In the genomic region with DNA sequence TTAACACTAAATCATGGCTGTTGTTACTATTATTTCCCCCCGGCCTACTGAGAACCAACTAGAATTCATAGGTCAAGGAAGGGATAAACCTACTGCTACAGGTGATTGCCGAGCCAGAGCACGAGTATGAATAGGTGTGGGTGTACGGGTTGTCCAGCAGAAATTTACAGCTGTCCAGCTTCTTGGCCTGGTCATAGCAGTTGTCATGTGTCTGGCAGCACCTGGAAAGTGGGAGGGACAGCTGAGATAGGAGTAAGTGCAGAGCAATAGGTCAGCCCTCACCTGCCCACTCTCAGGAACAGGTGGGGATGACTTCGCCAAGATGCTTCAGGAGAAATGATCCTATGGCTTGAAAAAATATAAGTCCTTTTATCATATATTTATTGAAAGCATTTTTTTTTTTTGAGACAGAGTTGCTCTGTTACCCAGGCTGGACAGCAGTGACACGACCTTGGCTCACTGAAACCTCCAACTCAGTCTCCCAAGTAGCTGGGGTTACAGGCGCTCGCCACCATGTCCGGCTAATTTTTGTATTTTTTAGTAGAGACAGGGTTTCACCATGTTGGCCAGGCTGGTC, we compare ENCODE assay signal across 15 cellular contexts. TPM values are rescaled to one million over a fixed set of nuclear protein-coding genes. Genes with fewer than 3 reads are reported as not detected.
DNase-seq lines count a peak whose midpoint lies in the region; ATAC-seq, FAIRE-seq and TF ChIP-seq lines count a peak whose summit lies in the region.
"Had no signal": no experiment of that assay in that cellular context is flagged by ENCODE, and none has a peak within 500 bp of the region (broad histone marks: within the 10 kb centered on the region; RNA-seq: fewer than 3 reads in every experiment).

No MANE protein-coding gene starts in this region.

- no peak overlapping the region for H2BK15ac ChIP-seq in IMR-90 (ENCODE audit: low read depth, low read length)

- H3K36me3 ChIP-seq in DND-41 (ENCODE audit: insufficient read depth, low read length) (no peaks in the 10 kb centered on the region), IMR-90 (ENCODE audit: control insufficient read depth, insufficient read depth, low read length) (no peaks in the 10 kb centered on the region)
- H3K36me3 ChIP-seq: breast epithelium had no signal

- no TSS peak for BruUV-seq in IMR-90 (replicated peaks; lab: Mats Ljungman, UMichigan)

- no peaks in the 10 kb centered on the region for H3K9me1 ChIP-seq in IMR-90 (ENCODE audit: insufficient read depth, low read length)

- dilution Hi-C loops in IMR-90 (cut with HindIII; ENCODE audit: low sequenced_read_pairs, unreplicated experiment) = no loop called here

- no peaks in the 10 kb centered on the region for H3K79me2 ChIP-seq in DND-41 (ENCODE audit: insufficient read depth, low read length)

- H3K27ac ChIP-seq in DND-41 (ENCODE audit: low read length) (no peak overlapping the region), IMR-90 (ENCODE audit: insufficient read depth, low read length) (no peak overlapping the region)
- H3K27ac ChIP-seq: breast epithelium, testis had no signal

- H3K36me3 Mint-ChIP-seq in activated naive CD8-positive, alpha-beta T cell treated with anti-CD3 and anti-CD28 coated beads, Interleukin-2, amount 50 U/mL, for 24 hours (ENCODE audit: low read depth) = no peaks in the 10 kb centered on the region
- H3K36me3 Mint-ChIP-seq in nephron (ENCODE audit: low read depth) = no peaks in the 10 kb centered on the region

- H2BK5ac ChIP-seq in IMR-90 (ENCODE audit: low read depth, low read length, poor library complexity, severe bottlenecking) = no peak overlapping the region

- H3K27ac Mint-ChIP-seq in activated naive CD8-positive, alpha-beta T cell treated with anti-CD3 and anti-CD28 coated beads, Interleukin-2, amount 50 U/mL, for 24 hours = no peak overlapping the region
- no peak overlapping the region for H3K27ac Mint-ChIP-seq in nephron
- H3K27ac Mint-ChIP-seq: activated naive CD4-positive, alpha-beta T cell treated with anti-CD3 and anti-CD28 coated beads for 36 hours had no signal

- no peak overlapping the region for H4K8ac ChIP-seq in IMR-90 (ENCODE audit: low read depth in 2 of 2, low read length in 2 of 2)

- H3K4ac ChIP-seq in IMR-90 (ENCODE audit: low read depth, low read length) = no peak overlapping the region

- WGBS in IMR-90 (ENCODE audit: extremely low coverage in 2 of 2, insufficient read length in 1 of 2), 2 experiments = no CpG with 5 or more reads among the region's 9 CpGs

- no peak overlapping the region for H3K4me3 ChIP-seq in DND-41 (ENCODE audit: low read depth in 1 of 2, low read length in 2 of 2)
- H3K4me3 ChIP-seq in IMR-90 (ENCODE audit: insufficient read depth, low read depth, low read length) = no peak overlapping the region

- H2BK120ac ChIP-seq in IMR-90 (ENCODE audit: low read depth, low read length) = no peak overlapping the region

- H4K5ac ChIP-seq in IMR-90 (ENCODE audit: low read depth, low read length) = no peak overlapping the region

- no peak for TF ChIP-seq RAD21 in IMR-90 (IDR thresholded peaks at IDR 0.05; ENCODE audit: low read length)

- H3K18ac ChIP-seq in IMR-90 (ENCODE audit: low read depth, low read length) = no peak overlapping the region

- peak overlapping the region; percentile 82 for H3K4me3 Mint-ChIP-seq in activated naive CD8-positive, alpha-beta T cell treated with anti-CD3 and anti-CD28 coated beads, Interleukin-2, amount 50 U/mL, for 24 hours
- H3K4me3 Mint-ChIP-seq in nephron = peak overlapping the region in 2 of 3 experiments; percentile 26 to 93

- no peak overlapping the region for H2AK5ac ChIP-seq in IMR-90 (ENCODE audit: low read depth, low read length)

- H3K4me1 ChIP-seq in DND-41 (ENCODE audit: insufficient read depth, low read length) (peaks cover 11% of the 10 kb centered on the region; the same call in 1 of the 2 replicates), IMR-90 (ENCODE audit: control insufficient read depth, insufficient read depth, low read length) (no peaks in the 10 kb centered on the region)
- H3K4me1 ChIP-seq: breast epithelium had no signal

- DNase-seq in DND-41 = no peak
- no peak for DNase-seq in IMR-90
- DNase-seq in activated naive CD8-positive, alpha-beta T cell treated with anti-CD3 and anti-CD28 coated beads, Interleukin-2, amount 50 U/mL, for 24 hours = no peak
- DNase-seq in GM12892 (ENCODE audit: insufficient read length) = no peak
- DNase-seq: NCI-H524 treated with DMSO at 0.1 percent for 48 hours had no signal

- 0 out of 3 replicates have a peak, but pooled peaks have one; percentile 5 for ATAC-seq in DND-41 (ENCODE audit: insufficient read depth, low read depth)
- peak; percentile 28; the same call in 1 of the 2 replicates for ATAC-seq in IMR-90 (ENCODE audit: low read depth)
- no peak for ATAC-seq in activated naive CD8-positive, alpha-beta T cell treated with anti-CD3 and anti-CD28 coated beads, Interleukin-2, amount 50 U/mL, for 24 hours
- no peak for ATAC-seq in HG03342 (IDR thresholded peaks at IDR 0.05; ENCODE audit: unreplicated experiment)
- ATAC-seq in HG03442 (IDR thresholded peaks at IDR 0.05; ENCODE audit: unreplicated experiment) = no peak

- POLR2A ChIA-PET in IMR-90 (lab: Charles Lee; ENCODE audit: unreplicated experiment) = interaction anchor here (0.7 kb wide), 1 partner anchor 111 kb away, joined by 4 read pairs; no protein-coding TSS in a partner anchor

- in situ Hi-C loops in IMR-90 (cut with MboI; ENCODE audit: low sequenced_read_pairs) = loop anchor here (25.0 kb wide), 1 partner anchor 112 kb away; a partner anchor contains a TSS

- H2AFZ ChIP-seq in DND-41 (ENCODE audit: low read depth, low read length) (no peak overlapping the region), IMR-90 (replicated peaks; ENCODE audit: low read length, poor library complexity) (peak overlapping the region; percentile 98)

- no peak overlapping the region for H4K91ac ChIP-seq in IMR-90 (ENCODE audit: insufficient read depth, low read depth, low read length)

- no peaks in the 10 kb centered on the region for H3K79me1 ChIP-seq in IMR-90 (ENCODE audit: low read depth in 1 of 2, low read length in 2 of 2)

- H3K4me2 ChIP-seq in DND-41 (ENCODE audit: insufficient read depth, low read length) (peak overlapping the region; percentile 99), IMR-90 (ENCODE audit: low read depth, low read length) (no peak overlapping the region)

- no peaks in the 10 kb centered on the region for H4K20me1 ChIP-seq in DND-41 (ENCODE audit: insufficient read depth, low read length)
- H4K20me1 ChIP-seq in IMR-90 (ENCODE audit: insufficient read depth, low read length) = no peaks in the 10 kb centered on the region

- H3K4me1 Mint-ChIP-seq in activated naive CD8-positive, alpha-beta T cell treated with anti-CD3 and anti-CD28 coated beads, Interleukin-2, amount 50 U/mL, for 24 hours = peaks cover 6% of the 10 kb centered on the region
- H3K4me1 Mint-ChIP-seq in nephron = peaks cover 5% of the 10 kb centered on the region

- H3K9me3 ChIP-seq in DND-41 (ENCODE audit: insufficient read depth, low read length, severe bottlenecking) (no peaks in the 10 kb centered on the region), IMR-90 (ENCODE audit: control insufficient read depth, insufficient read depth, low read length) (no peaks in the 10 kb centered on the region)
- H3K9me3 ChIP-seq: breast epithelium, testis had no signal

- no peak overlapping the region for H3K14ac ChIP-seq in IMR-90 (replicated peaks; ENCODE audit: low read depth, low read length)

- H3K27me3 Mint-ChIP-seq in activated naive CD8-positive, alpha-beta T cell treated with anti-CD3 and anti-CD28 coated beads, Interleukin-2, amount 50 U/mL, for 24 hours = no peaks in the 10 kb centered on the region
- H3K27me3 Mint-ChIP-seq in nephron (ENCODE audit: low read depth) = peaks cover 30% of the 10 kb centered on the region

- TF ChIP-seq POLR2A in IMR-90 (IDR thresholded peaks at IDR 0.05; ENCODE audit: low read depth, low read length) (no peak), GM12892 (IDR thresholded peaks at IDR 0.05; ENCODE audit: low read depth, low read length) (no peak)

- H3K9ac ChIP-seq in DND-41 (ENCODE audit: low read depth, low read length) (peak overlapping the region; percentile 58; the same call in 1 of the 2 replicates), IMR-90 (ENCODE audit: low read depth, low read length) (no peak overlapping the region)

- peaks cover 5% of the 10 kb centered on the region for H3K27me3 ChIP-seq in DND-41 (ENCODE audit: insufficient read depth, low read length, poor library complexity)
- H3K27me3 ChIP-seq in IMR-90 (ENCODE audit: control insufficient read depth, insufficient read depth, low read length) = peaks cover 21% of the 10 kb centered on the region
- H3K27me3 ChIP-seq: breast epithelium, testis had no signal

- intact Hi-C loops in IMR-90 (cut with micrococcal nuclease) = loop anchor here (1.0 to 5.0 kb wide), 3 partner anchors 324 to 437 kb away; a partner anchor contains a TSS

- no peak overlapping the region for H2BK20ac ChIP-seq in IMR-90 (ENCODE audit: low read depth, low read length)

- no peak for FAIRE-seq in GM12892 (lab: Jason Lieb, UNC)

- CTCF ChIA-PET in IMR-90 (lab: Yijun Ruan, JAX) = interaction anchor here (0.7 to 1.0 kb wide), 2 partner anchors 138 to 142 kb away, joined by 3 to 4 read pairs; no protein-coding TSS in a partner anchor

- H3K9me3 Mint-ChIP-seq in activated naive CD8-positive, alpha-beta T cell treated with anti-CD3 and anti-CD28 coated beads, Interleukin-2, amount 50 U/mL, for 24 hours = no peaks in the 10 kb centered on the region
- no peaks in the 10 kb centered on the region for H3K9me3 Mint-ChIP-seq in nephron
- H3K9me3 Mint-ChIP-seq: activated naive CD4-positive, alpha-beta T cell treated with anti-CD3 and anti-CD28 coated beads for 36 hours had no signal

- TF ChIP-seq CTCF in DND-41 (IDR thresholded peaks at IDR 0.05; ENCODE audit: borderline replicate concordance, extremely low read depth, low read length, poor library complexity, severe bottlenecking) (no peak), IMR-90 (conservative IDR thresholded peaks at IDR 0.05; ENCODE audit: low read depth, low read length) (no peak), nephron (IDR thresholded peaks at IDR 0.05; ENCODE audit: unreplicated experiment in 3 of 3) (no peak)

- no peak overlapping the region for H2AK9ac ChIP-seq in IMR-90 (replicated peaks; ENCODE audit: low read depth, low read length, poor library complexity)

- H3K23ac ChIP-seq in IMR-90 (ENCODE audit: low read depth, low read length) = no peak overlapping the region

- no peak overlapping the region for H3K56ac ChIP-seq in IMR-90 (ENCODE audit: extremely low read depth, insufficient read depth, low read length)

RNA-seq across cellular contexts. Expression of a gene that starts 2.6 kb away (rescaled TPM):
- not detected in 2 replicates for total RNA-seq in IMR-90 (2012; rRNA removed)
- polyA plus RNA-seq in IMR-90 (2012; rRNA removed) = not detected in 2 replicates
- polyA plus RNA-seq in IMR-90 (2012; cell fraction: cytosol; rRNA removed) = not detected in 2 replicates
- not detected in 2 replicates for polyA plus RNA-seq in IMR-90 (2012; cell fraction: nucleus; rRNA removed; ENCODE audit: low replicate concordance)
- not detected for polyA plus RNA-seq in GM12892 (2012; ENCODE audit: missing spikeins)
- total RNA-seq: activated CD8-positive, alpha-beta memory T cell treated with anti-CD3 and anti-CD28 coated beads for 36 hours; activated naive CD4-positive, alpha-beta T cell treated with anti-CD3 and anti-CD28 coated beads for 36 hours; breast epithelium; LHCN-M2; myocyte had no signal
- polyA plus RNA-seq: BJ had no signal

RNA-seq across cellular contexts. Expression of a gene that starts 22.8 kb away (rescaled TPM):
- 0.83 and 2.0 TPM in 2 replicates for total RNA-seq in IMR-90 (2012; rRNA removed)
- 0.56 and 0.87 TPM in 2 replicates for polyA plus RNA-seq in IMR-90 (2012; rRNA removed)
- polyA plus RNA-seq in IMR-90 (2012; cell fraction: cytosol; rRNA removed) = 0.99 and 1.2 TPM in 2 replicates
- 0.61 and 0.79 TPM in 2 replicates for polyA plus RNA-seq in IMR-90 (2012; cell fraction: nucleus; rRNA removed; ENCODE audit: low replicate concordance)
- polyA plus RNA-seq in GM12892 (2012; ENCODE audit: missing spikeins) = 0.95 TPM

RNA-seq across cellular contexts. Expression of a gene that starts 31.9 kb away (rescaled TPM):
- under 0.01 TPM in 2 replicates for total RNA-seq in IMR-90 (2012; rRNA removed)
- not detected in 2 replicates for polyA plus RNA-seq in IMR-90 (2012; rRNA removed)
- not detected in 2 replicates for polyA plus RNA-seq in IMR-90 (2012; cell fraction: cytosol; rRNA removed)
- not detected in 2 replicates for polyA plus RNA-seq in IMR-90 (2012; cell fraction: nucleus; rRNA removed; ENCODE audit: low replicate concordance)
- 3,072 TPM for polyA plus RNA-seq in GM12892 (2012; ENCODE audit: missing spikeins)
- total RNA-seq: LHCN-M2, myocyte had no signal
- polyA plus RNA-seq: BJ had no signal

RNA-seq across cellular contexts. Expression of a gene that starts 33.2 kb away (rescaled TPM):
- under 0.01 TPM in 2 replicates for total RNA-seq in IMR-90 (2012; rRNA removed)
- polyA plus RNA-seq in IMR-90 (2012; rRNA removed) = not detected in 2 replicates
- not detected in 2 replicates for polyA plus RNA-seq in IMR-90 (2012; cell fraction: cytosol; rRNA removed)
- not detected in 2 replicates for polyA plus RNA-seq in IMR-90 (2012; cell fraction: nucleus; rRNA removed; ENCODE audit: low replicate concordance)
- polyA plus RNA-seq in GM12892 (2012; ENCODE audit: missing spikeins) = 3,040 TPM
- total RNA-seq: LHCN-M2, myocyte had no signal
- polyA plus RNA-seq: BJ had no signal

RNA-seq across cellular contexts. Expression of a gene that starts 44.0 kb away (rescaled TPM):
- total RNA-seq in IMR-90 (2012; rRNA removed) = not detected in 2 replicates
- polyA plus RNA-seq in IMR-90 (2012; rRNA removed) = not detected in 2 replicates
- polyA plus RNA-seq in IMR-90 (2012; cell fraction: cytosol; rRNA removed) = not detected in 2 replicates
- polyA plus RNA-seq in IMR-90 (2012; cell fraction: nucleus; rRNA removed; ENCODE audit: low replicate concordance) = not detected in 2 replicates
- polyA plus RNA-seq in GM12892 (2012; ENCODE audit: missing spikeins) = not detected
- total RNA-seq: LHCN-M2 had no signal
- polyA plus RNA-seq: BJ had no signal

Comparison
In these comparisons a context has a peak if more than half of its experiments do, and no peak if none do; other contexts are left out.
1. ATAC-seq: peak in DND-41 (single experiment) and IMR-90 (single experiment); none in activated naive CD8-positive, alpha-beta T cell treated with anti-CD3 and anti-CD28 coated beads, Interleukin-2, amount 50 U/mL, for 24 hours (single experiment), HG03342 (single experiment) and HG03442 (single experiment).